Comparison of ENCODE assay signal across 20 cellular contexts in genomic region chr2:54726431-54726830, GRCh38. TPM values are rescaled to one million over a fixed set of nuclear protein-coding genes. Genes with fewer than 3 reads are reported as not detected.
DNase-seq lines count a peak whose midpoint lies in the region; ATAC-seq, FAIRE-seq and TF ChIP-seq lines count a peak whose summit lies in the region.
"Had no signal": no experiment of that assay in that cellular context is flagged by ENCODE, and none has a peak within 500 bp of the region (broad histone marks: within the 10 kb centered on the region; RNA-seq: fewer than 3 reads in every experiment).

No MANE protein-coding gene starts in this region.

- TF ChIP-seq RAD21 in A549 (conservative IDR thresholded peaks at IDR 0.05 in 1 of 2, IDR thresholded peaks at IDR 0.05 in 1 of 2), result no peak

- no peak overlapping the region for H3K27ac ChIP-seq in A549
- H3K27ac ChIP-seq: HL-60 had no signal

- peaks cover 21% of the 10 kb centered on the region for H3K4me1 ChIP-seq in A549

- peak overlapping the region in 3 of 4 donors; percentile 53 to 96 (median 55) for H3K4me3 Mint-ChIP-seq in IgD-negative memory B cell
- peak overlapping the region; percentile 21 for H3K4me3 Mint-ChIP-seq in activated T-helper 1 cell treated with anti-CD3 and anti-CD28 coated beads, Interleukin-12 subunit alpha, Interleukin-12 subunit beta, Interleukin-2, Interleukin-4 antibody, amounts not matched to agents 30 ng/mL and 10 ng/mL and 1 ng/mL, durations not matched to agents 14 hours and 24 hours and 36 hours
- H3K4me3 Mint-ChIP-seq: GM23338 had no signal

- peaks cover 4% of the 10 kb centered on the region for H3K36me3 Mint-ChIP-seq in IgD-negative memory B cell
- H3K36me3 Mint-ChIP-seq in activated T-helper 1 cell treated with anti-CD3 and anti-CD28 coated beads, Interleukin-12 subunit alpha, Interleukin-12 subunit beta, Interleukin-2, Interleukin-4 antibody, amounts not matched to agents 30 ng/mL and 10 ng/mL and 1 ng/mL, durations not matched to agents 14 hours and 24 hours and 36 hours (ENCODE audit: low read depth), result no peaks in the 10 kb centered on the region

- FAIRE-seq in A549 (lab: Jason Lieb, UNC), result no peak
- FAIRE-seq: GM12878 had no signal

- POLR2A ChIA-PET in A549 (lab: Yijun Ruan, JAX), result no interaction called here

- no peak overlapping the region for H3K27ac Mint-ChIP-seq in IgD-negative memory B cell
- H3K27ac Mint-ChIP-seq in activated T-helper 1 cell treated with anti-CD3 and anti-CD28 coated beads, Interleukin-12 subunit alpha, Interleukin-12 subunit beta, Interleukin-2, Interleukin-4 antibody, amounts not matched to agents 30 ng/mL and 10 ng/mL and 1 ng/mL, durations not matched to agents 14 hours and 24 hours and 36 hours, result no peak overlapping the region
- H3K27ac Mint-ChIP-seq: GM23338 had no signal

- DNase-seq in A549 (ENCODE audit: low read depth in 1 of 2, low spot score in 1 of 2) (no peak), inferior parietal cortex (ENCODE audit: extremely low spot score) (peak; percentile 20), NCI-H2227 (lab: John Stamatoyannopoulos, UW; ENCODE audit: unreplicated experiment) (no peak), OCI-M1 (lab: John Stamatoyannopoulos, UW) (no peak), activated gamma-delta T cell treated with Interleukin-2 at 50 U/mL for 16 hours (no peak)
- no peak for DNase-seq in activated T-helper 1 cell treated with anti-CD3 and anti-CD28 coated beads, Interleukin-12 subunit alpha, Interleukin-12 subunit beta, Interleukin-2, Interleukin-4 antibody, amounts not matched to agents 30 ng/mL and 10 ng/mL and 1 ng/mL, durations not matched to agents 14 hours and 24 hours and 36 hours (ENCODE audit: low spot score)
- no peak for DNase-seq in stimulated activated CD4-positive, alpha-beta T cell treated with anti-CD3 and anti-CD28 coated beads, Interleukin-2, amount 100 ng/mL, for 48 hours
- DNase-seq: COR-L47, DMS79 treated with DMSO at 0.1 percent for 48 hours, MV-4-11, NCI-H1105 treated with DMSO at 0.1 percent for 48 hours, NCI-H2029 treated with DMSO at 0.1 percent for 48 hours, NCI-H345, NCI-H524 treated with DMSO at 0.1 percent for 48 hours had no signal

- WGBS in A549 (ENCODE audit: missing lambda C conversion rate), result 88% methylated on average over 1 of the region's 1 CpG

- no peaks in the 10 kb centered on the region for H3K9me3 ChIP-seq in A549
- H3K9me3 ChIP-seq: HAP-1 had no signal

- intact Hi-C loops in activated T-helper 1 cell treated with anti-CD3 and anti-CD28 coated beads, Interleukin-12 subunit alpha, Interleukin-12 subunit beta, Interleukin-2, Interleukin-4 antibody, amounts not matched to agents 30 ng/mL and 10 ng/mL and 1 ng/mL, durations not matched to agents 14 hours and 24 hours and 36 hours (cut with micrococcal nuclease), result loop anchor here (5.0 to 10.0 kb wide), 3 partner anchors 288 to 448 kb away; no protein-coding TSS in a partner anchor

- H3K27me3 Mint-ChIP-seq in IgD-negative memory B cell, result no peaks in the 10 kb centered on the region
- peaks cover 58% of the 10 kb centered on the region for H3K27me3 Mint-ChIP-seq in activated T-helper 1 cell treated with anti-CD3 and anti-CD28 coated beads, Interleukin-12 subunit alpha, Interleukin-12 subunit beta, Interleukin-2, Interleukin-4 antibody, amounts not matched to agents 30 ng/mL and 10 ng/mL and 1 ng/mL, durations not matched to agents 14 hours and 24 hours and 36 hours (ENCODE audit: insufficient read depth)

- no peak for TF ChIP-seq EP300 in A549 (IDR thresholded peaks at IDR 0.05)

- TF ChIP-seq CTCF in A549 (IDR thresholded peaks at IDR 0.05), result no peak

- H3K4me2 ChIP-seq in A549, result no peak overlapping the region

- H3K4me3 ChIP-seq in A549, result no peak overlapping the region
- H3K4me3 ChIP-seq: GM12878, GM23338, HAP-1 had no signal

- TF ChIP-seq POLR2A in A549 (IDR thresholded peaks at IDR 0.05; ENCODE audit: low read length), result no peak

- H3K9me3 Mint-ChIP-seq in IgD-negative memory B cell, result peaks cover 0 to 1% (median 0%) of the 10 kb centered on the region in 3 donors
- H3K9me3 Mint-ChIP-seq in activated T-helper 1 cell treated with anti-CD3 and anti-CD28 coated beads, Interleukin-12 subunit alpha, Interleukin-12 subunit beta, Interleukin-2, Interleukin-4 antibody, amounts not matched to agents 30 ng/mL and 10 ng/mL and 1 ng/mL, durations not matched to agents 14 hours and 24 hours and 36 hours, result no peaks in the 10 kb centered on the region
- H3K9me3 Mint-ChIP-seq: GM23338 had no signal

- ATAC-seq in A549, result no peak
- ATAC-seq: GM12878, GM23338, SK-N-SH treated with all-trans-retinoic acid at 6 μM for 48 hours had no signal

- CTCF ChIA-PET in A549 (lab: Yijun Ruan, JAX), result interaction anchor here (1.2 to 1.7 kb wide), 2 partner anchors 22 to 112 kb away, joined by 3 to 4 read pairs; no protein-coding TSS in a partner anchor

- H3K4me1 Mint-ChIP-seq in IgD-negative memory B cell, result peaks cover 5 to 26% (median 8%) of the 10 kb centered on the region in 3 donors
- H3K4me1 Mint-ChIP-seq in activated T-helper 1 cell treated with anti-CD3 and anti-CD28 coated beads, Interleukin-12 subunit alpha, Interleukin-12 subunit beta, Interleukin-2, Interleukin-4 antibody, amounts not matched to agents 30 ng/mL and 10 ng/mL and 1 ng/mL, durations not matched to agents 14 hours and 24 hours and 36 hours (ENCODE audit: low read depth), result peaks cover 14% of the 10 kb centered on the region

TF ChIP-seq in A549, 52 proteins besides CTCF, POLR2A, EP300 and RAD21:
- TF ChIP-seq CBX2 (IDR thresholded peaks at IDR 0.05; ENCODE audit: borderline replicate concordance, low read depth) (no peak), HEYL (CRISPR knock-in tag; IDR thresholded peaks at IDR 0.05) (no peak), E2F6 (IDR thresholded peaks at IDR 0.05; ENCODE audit: borderline replicate concordance, low read depth) (no peak), FOSL2 (IDR thresholded peaks at IDR 0.05) (no peak), FOSL2 (CRISPR knock-in tag; IDR thresholded peaks at IDR 0.05) (0 out of 2 replicates have a peak, but pooled peaks have one; percentile 5), PBX3 (IDR thresholded peaks at IDR 0.05) (no peak), FOSB (CRISPR knock-in tag; IDR thresholded peaks at IDR 0.05) (no peak)
- TF ChIP-seq, protein P1, sequence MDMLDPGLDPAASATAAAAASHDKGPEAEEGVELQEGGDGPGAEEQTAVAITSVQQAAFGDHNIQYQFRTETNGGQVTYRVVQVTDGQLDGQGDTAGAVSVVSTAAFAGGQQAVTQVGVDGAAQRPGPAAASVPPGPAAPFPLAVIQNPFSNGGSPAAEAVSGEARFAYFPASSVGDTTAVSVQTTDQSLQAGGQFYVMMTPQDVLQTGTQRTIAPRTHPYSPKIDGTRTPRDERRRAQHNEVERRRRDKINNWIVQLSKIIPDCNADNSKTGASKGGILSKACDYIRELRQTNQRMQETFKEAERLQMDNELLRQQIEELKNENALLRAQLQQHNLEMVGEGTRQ (IDR thresholded peaks at IDR 0.05), result no peak
TF ChIP-seq in A549: peak in this region for 1.

RNA-seq across cellular contexts. Expression of gene EML6, which starts 3.0 kb away (rescaled TPM):
- polyA plus RNA-seq in A549 (2011; rRNA removed) (1.5 and 3.0 TPM in 2 replicates), A549 (2017; fragmentation: RNase III; extraction: RNeasy Plus Mini Kit Qiagen cat#74134 plus additional on column Dnase treatment) (1.4 to 1.8 TPM (median 1.7 TPM) in 3 replicates), IgD-negative memory B cell (3.8 TPM)
- polyA plus RNA-seq in A549 (2012; cell fraction: cytosol; rRNA removed), result 1.0 and 1.5 TPM in 2 replicates
- 3.2 and 4.7 TPM in 2 replicates for polyA plus RNA-seq in A549 (2012; cell fraction: nucleus; rRNA removed)
- 1.8 and 3.4 TPM in 2 replicates for polyA minus RNA-seq in A549 (2011; rRNA and poly(A)+ RNA removed)
- total RNA-seq in activated T-helper 1 cell treated with anti-CD3 and anti-CD28 coated beads, Interleukin-12 subunit alpha, Interleukin-12 subunit beta, Interleukin-2, Interleukin-4 antibody, amounts not matched to agents 30 ng/mL and 10 ng/mL and 1 ng/mL, durations not matched to agents 14 hours and 24 hours and 36 hours, result 0.37 and 0.44 TPM in 2 replicates
